1 cellular context compared by ENCODE assay signal in genomic region chr11:27456802-27457329, GRCh38.
TF ChIP-seq lines count a peak whose summit lies in the region.

No MANE protein-coding gene starts in this region.

TF ChIP-seq in SK-N-SH treated with all-trans-retinoic acid at 6 μM for 48 hours, 23 proteins besides CTCF, POLR2A, EP300 and RAD21 (continued from another document):
- TF ChIP-seq PATZ1 (CRISPR knock-in tag; IDR thresholded peaks at IDR 0.05; ENCODE audit: borderline replicate concordance): no peak
- TF ChIP-seq ZFP3 (CRISPR knock-in tag; IDR thresholded peaks at IDR 0.05): no peak
- no peak for TF ChIP-seq ISL1 (CRISPR knock-in tag; IDR thresholded peaks at IDR 0.05)
